20 cellular contexts compared by ENCODE assay signal in genomic region chr18:11047817-11048216, GRCh38.
A peak's percentile ranks its signal among the peaks of the same experiment; 100 is the strongest.
DNase-seq lines count a peak whose midpoint lies in the region; ATAC-seq, FAIRE-seq and TF ChIP-seq lines count a peak whose summit lies in the region.
"Had no signal": no experiment of that assay in that cellular context is flagged by ENCODE, and none has a peak within 500 bp of the region (broad histone marks: within the 10 kb centered on the region; RNA-seq: fewer than 3 reads in every experiment).

No MANE protein-coding gene starts in this region.

- H3K4me2 ChIP-seq in IMR-90 (ENCODE audit: low read depth, low read length), result no peak overlapping the region
- H3K4me2 ChIP-seq in trophoblast cell (ENCODE audit: low read length), result peak overlapping the region; percentile 38

- peaks cover 4% of the 10 kb centered on the region for H3K36me3 Mint-ChIP-seq in glutamatergic neuron (ENCODE audit: unreplicated experiment)

- no peak for TF ChIP-seq RAD21 in IMR-90 (IDR thresholded peaks at IDR 0.05; ENCODE audit: low read length)

- H2AFZ ChIP-seq in IMR-90 (replicated peaks; ENCODE audit: low read length, poor library complexity) (peak overlapping the region; percentile 10), trophoblast cell (ENCODE audit: insufficient read depth, low read length, poor library complexity) (no peak overlapping the region)

- H4K91ac ChIP-seq in IMR-90 (ENCODE audit: insufficient read depth, low read depth, low read length), result no peak overlapping the region
- no peak overlapping the region for H4K91ac ChIP-seq in trophoblast cell (ENCODE audit: low read depth, low read length)

- H3K4me3 Mint-ChIP-seq in glutamatergic neuron (ENCODE audit: unreplicated experiment), result no peak overlapping the region

- H3K27me3 ChIP-seq in right cardiac atrium (ENCODE audit: control insufficient read depth, insufficient read depth), result no peaks in the 10 kb centered on the region
- H3K27me3 ChIP-seq in IMR-90 (ENCODE audit: control insufficient read depth, insufficient read depth, low read length), result no peaks in the 10 kb centered on the region
- no peaks in the 10 kb centered on the region for H3K27me3 ChIP-seq in trophoblast cell (ENCODE audit: insufficient read depth, low read length)
- H3K27me3 ChIP-seq in pancreas, result no peaks in the 10 kb centered on the region
- H3K27me3 ChIP-seq in left lung, result no peaks in the 10 kb centered on the region

- H4K20me1 ChIP-seq in IMR-90 (ENCODE audit: insufficient read depth, low read length), result no peaks in the 10 kb centered on the region

- H3K9me3 ChIP-seq in right cardiac atrium (ENCODE audit: control insufficient read depth, low read length), result no peaks in the 10 kb centered on the region
- H3K9me3 ChIP-seq in IMR-90 (ENCODE audit: control insufficient read depth, insufficient read depth, low read length), result no peaks in the 10 kb centered on the region
- peaks cover 1% of the 10 kb centered on the region for H3K9me3 ChIP-seq in trophoblast cell (ENCODE audit: insufficient read depth, low read depth, low read length)
- no peaks in the 10 kb centered on the region for H3K9me3 ChIP-seq in pancreas
- H3K9me3 ChIP-seq in left lung, result no peaks in the 10 kb centered on the region

- peak overlapping the region; percentile 62 for H3K4ac ChIP-seq in IMR-90 (ENCODE audit: low read depth, low read length)
- H3K4ac ChIP-seq in trophoblast cell (ENCODE audit: low read depth, low read length), result no peak overlapping the region

- peak overlapping the region; percentile 71 for H2BK120ac ChIP-seq in IMR-90 (ENCODE audit: low read depth, low read length)
- no peak overlapping the region for H2BK120ac ChIP-seq in trophoblast cell (ENCODE audit: insufficient read depth, low read length, poor library complexity)

- H3K4me3 ChIP-seq in right cardiac atrium (ENCODE audit: low read length) (no peak overlapping the region), IMR-90 (ENCODE audit: insufficient read depth, low read depth, low read length) (no peak overlapping the region), trophoblast cell (ENCODE audit: low read depth, low read length) (no peak overlapping the region), pancreas (no peak overlapping the region), left lung (no peak overlapping the region), lower leg skin (ENCODE audit: low read depth, poor library complexity, severe bottlenecking) (no peak overlapping the region)

- H2AK5ac ChIP-seq in IMR-90 (ENCODE audit: low read depth, low read length), result peak overlapping the region; percentile 62; the same call in 1 of the 2 replicates
- H2AK5ac ChIP-seq in trophoblast cell (ENCODE audit: low read length), result no peak overlapping the region

- H2BK20ac ChIP-seq in IMR-90 (ENCODE audit: low read depth, low read length), result peak overlapping the region; percentile 65

- H4K12ac ChIP-seq in trophoblast cell (ENCODE audit: low read depth, low read length), result no peak overlapping the region

- BruUV-seq in IMR-90 (replicated peaks; lab: Mats Ljungman, UMichigan), result no TSS peak

- H2BK15ac ChIP-seq in IMR-90 (ENCODE audit: low read depth, low read length), result no peak overlapping the region

- H3K9me1 ChIP-seq in IMR-90 (ENCODE audit: insufficient read depth, low read length), result peaks cover 9% of the 10 kb centered on the region

- H3K4me1 ChIP-seq in right cardiac atrium (ENCODE audit: control insufficient read depth, insufficient read depth, low read length) (no peaks in the 10 kb centered on the region), IMR-90 (ENCODE audit: control insufficient read depth, insufficient read depth, low read length) (peaks cover 8% of the 10 kb centered on the region), trophoblast cell (ENCODE audit: control insufficient read depth in 1 of 2, insufficient read depth in 2 of 2, low read length in 2 of 2) (peaks cover 17 to 18% of the 10 kb centered on the region in 2 experiments), pancreas (no peaks in the 10 kb centered on the region), left lung (no peaks in the 10 kb centered on the region)

- H3K9me3 Mint-ChIP-seq in glutamatergic neuron (ENCODE audit: unreplicated experiment), result peaks cover 8% of the 10 kb centered on the region

- no peak overlapping the region for H3K27ac ChIP-seq in right cardiac atrium (ENCODE audit: low read length)
- no peak overlapping the region for H3K27ac ChIP-seq in IMR-90 (ENCODE audit: insufficient read depth, low read length)
- peak overlapping the region; percentile 51 for H3K27ac ChIP-seq in trophoblast cell (ENCODE audit: low read depth, low read length)
- H3K27ac ChIP-seq in pancreas, result no peak overlapping the region
- no peak overlapping the region for H3K27ac ChIP-seq in left lung
- H3K27ac ChIP-seq: RWPE1 had no signal

- in situ Hi-C loops in IMR-90 (cut with MboI; ENCODE audit: low sequenced_read_pairs), result no loop called here

- POLR2A ChIA-PET in IMR-90 (lab: Charles Lee; ENCODE audit: unreplicated experiment), result no interaction called here

- peaks cover 3% of the 10 kb centered on the region for H3K27me3 Mint-ChIP-seq in glutamatergic neuron (ENCODE audit: unreplicated experiment)

- no peak overlapping the region for H4K5ac ChIP-seq in IMR-90 (ENCODE audit: low read depth, low read length)

- TF ChIP-seq POLR2A in IMR-90 (IDR thresholded peaks at IDR 0.05; ENCODE audit: low read depth, low read length) (no peak), lower leg skin (IDR thresholded peaks at IDR 0.05) (no peak)

- no peak overlapping the region for H3K56ac ChIP-seq in IMR-90 (ENCODE audit: extremely low read depth, insufficient read depth, low read length)

- H2AK9ac ChIP-seq in IMR-90 (replicated peaks; ENCODE audit: low read depth, low read length, poor library complexity), result peak overlapping the region; percentile 37

- H3K9ac ChIP-seq in IMR-90 (ENCODE audit: low read depth, low read length) (no peak overlapping the region), trophoblast cell (ENCODE audit: low read length) (no peak overlapping the region)

- no peak overlapping the region; the same call in 1 of the 2 replicates for H3K23ac ChIP-seq in IMR-90 (ENCODE audit: low read depth, low read length)
- H3K23ac ChIP-seq in trophoblast cell (ENCODE audit: low read length), result no peak overlapping the region

- 78% methylated on average over 5 of the region's 5 CpGs for WGBS in right cardiac atrium
- WGBS in IMR-90 (ENCODE audit: extremely low coverage in 2 of 2, insufficient read length in 1 of 2), 2 experiments, result 73% methylated on average over 3 of the region's 5 CpGs; no CpG with 5 or more reads in 1 of the 2 experiments
- WGBS in trophoblast cell (ENCODE audit: extremely low coverage, insufficient coverage, insufficient read length), result no CpG with 5 or more reads among the region's 5 CpGs
- 79 to 82% methylated on average over 5 of the region's 5 CpGs for WGBS in pancreas, 2 donors
- 77 to 85% methylated on average over 5 of the region's 5 CpGs for WGBS in lower leg skin, 2 donors

- no peak for DNase-seq in Right ventricle myocardium superior
- no peak for DNase-seq in right cardiac atrium
- DNase-seq in IMR-90, result no peak
- DNase-seq in glutamatergic neuron, result no peak
- DNase-seq in trophoblast cell, result no peak
- DNase-seq in pancreas, result no peak
- no peak for DNase-seq in left lung
- no peak for DNase-seq in lower leg skin (ENCODE audit: low spot score in 2 of 2)
- DNase-seq: Calu3, HCEC 1CT, KBM-7, MV-4-11, NCI-H1105, NCI-H1436 treated with DMSO at 0.1 percent for 48 hours, NCI-H2029, NCI-H526 treated with DMSO at 0.1 percent for 48 hours, SHP77 treated with DMSO at 0.1 percent for 48 hours had no signal

- H3K18ac ChIP-seq in IMR-90 (ENCODE audit: low read depth, low read length) (no peak overlapping the region), trophoblast cell (ENCODE audit: low read length) (no peak overlapping the region)

- no peak for TF ChIP-seq CTCF in IMR-90 (conservative IDR thresholded peaks at IDR 0.05; ENCODE audit: low read depth, low read length)
- TF ChIP-seq CTCF in glutamatergic neuron (IDR thresholded peaks at IDR 0.05; ENCODE audit: partially characterized antibody, unreplicated experiment), result no peak
- no peak for TF ChIP-seq CTCF in pancreas (IDR thresholded peaks at IDR 0.05)
- no peak for TF ChIP-seq CTCF in left lung (IDR thresholded peaks at IDR 0.05)
- TF ChIP-seq CTCF in lower leg skin (IDR thresholded peaks at IDR 0.05), result no peak

- no peaks in the 10 kb centered on the region for H3K79me2 ChIP-seq in trophoblast cell (ENCODE audit: control insufficient read depth, insufficient read depth, low read length, poor library complexity)

- peaks cover 3 to 8% of the 10 kb centered on the region in 2 experiments; a peak in 2 of 4 replicates for H3K79me1 ChIP-seq in IMR-90 (ENCODE audit: low read depth in 1 of 2, low read length in 2 of 2)
- H3K79me1 ChIP-seq in trophoblast cell (ENCODE audit: low read length), result peaks cover 6% of the 10 kb centered on the region

- H3K36me3 ChIP-seq in IMR-90 (ENCODE audit: control insufficient read depth, insufficient read depth, low read length), result no peaks in the 10 kb centered on the region
- H3K36me3 ChIP-seq in trophoblast cell (ENCODE audit: control insufficient read depth in 1 of 2, insufficient read depth in 2 of 2, low read length in 2 of 2), result no peaks in the 10 kb centered on the region
- no peaks in the 10 kb centered on the region for H3K36me3 ChIP-seq in pancreas
- no peaks in the 10 kb centered on the region for H3K36me3 ChIP-seq in left lung

- peak overlapping the region; percentile 37; the same call in 1 of the 2 replicates for H3K14ac ChIP-seq in IMR-90 (replicated peaks; ENCODE audit: low read depth, low read length)
- no peak overlapping the region for H3K14ac ChIP-seq in trophoblast cell (ENCODE audit: low read length)

- intact Hi-C loops in Right ventricle myocardium superior (cut with DNase I), result loop anchor here (10.0 kb wide), 2 partner anchors 97 to 263 kb away; partner anchors contain the start of gene PIEZO2
- intact Hi-C loops in right cardiac atrium (cut with DNase I), result no loop called here
- intact Hi-C loops in IMR-90 (cut with micrococcal nuclease), result loop anchor here (10.0 kb wide), 1 partner anchor 467 kb away; no protein-coding TSS in a partner anchor
- intact Hi-C loops in pancreas (cut with DNase I), result loop anchor here in 1 of 3 donors (5.0 kb wide), 1 partner anchor 201 kb away; no protein-coding TSS in a partner anchor
- intact Hi-C loops in left lung (cut with DNase I), result no loop called here
- intact Hi-C loops in lower leg skin (cut with DNase I; ENCODE audit: low total_unique reads), result loop anchor here (10.0 kb wide), 1 partner anchor 193 kb away; no protein-coding TSS in a partner anchor

- dilution Hi-C loops in IMR-90 (cut with HindIII; ENCODE audit: low sequenced_read_pairs, unreplicated experiment), result no loop called here

- no peak for FAIRE-seq in pancreas (lab: Jason Lieb, UNC)
- FAIRE-seq: H1 had no signal

- CTCF ChIA-PET in IMR-90 (lab: Yijun Ruan, JAX), result no interaction called here

- no peak overlapping the region for H2BK5ac ChIP-seq in IMR-90 (ENCODE audit: low read depth, low read length, poor library complexity, severe bottlenecking)
- no peak overlapping the region for H2BK5ac ChIP-seq in trophoblast cell (ENCODE audit: low read depth, low read length, poor library complexity)

- peak overlapping the region; percentile 39 for H3K27ac Mint-ChIP-seq in glutamatergic neuron (ENCODE audit: unreplicated experiment)

- peaks cover 27% of the 10 kb centered on the region for H3K4me1 Mint-ChIP-seq in glutamatergic neuron (ENCODE audit: low read depth, unreplicated experiment)

- ATAC-seq in Right ventricle myocardium superior (ENCODE audit: poor library complexity) (peak; percentile 55), right cardiac atrium (no peak), IMR-90 (ENCODE audit: low read depth) (no peak), pancreas (no peak), left lung (no peak)
- ATAC-seq: Panc1 had no signal

- H4K8ac ChIP-seq in IMR-90 (ENCODE audit: low read depth in 2 of 2, low read length in 2 of 2) (peak overlapping the region in 1 of 2 experiments; percentile 57; a peak in 1 of 4 replicates), trophoblast cell (ENCODE audit: low read depth, low read length) (no peak overlapping the region)

- H2BK12ac ChIP-seq in trophoblast cell (ENCODE audit: low read length), result no peak overlapping the region

Comparison
In these comparisons a context has a peak if more than half of its experiments do, and no peak if none do; other contexts are left out.
1. intact Hi-C loops: an anchor here in Right ventricle myocardium superior (10.0 kb wide), IMR-90 (10.0 kb wide) and lower leg skin (10.0 kb wide); none called in right cardiac atrium and left lung.